In the genomic region with DNA sequence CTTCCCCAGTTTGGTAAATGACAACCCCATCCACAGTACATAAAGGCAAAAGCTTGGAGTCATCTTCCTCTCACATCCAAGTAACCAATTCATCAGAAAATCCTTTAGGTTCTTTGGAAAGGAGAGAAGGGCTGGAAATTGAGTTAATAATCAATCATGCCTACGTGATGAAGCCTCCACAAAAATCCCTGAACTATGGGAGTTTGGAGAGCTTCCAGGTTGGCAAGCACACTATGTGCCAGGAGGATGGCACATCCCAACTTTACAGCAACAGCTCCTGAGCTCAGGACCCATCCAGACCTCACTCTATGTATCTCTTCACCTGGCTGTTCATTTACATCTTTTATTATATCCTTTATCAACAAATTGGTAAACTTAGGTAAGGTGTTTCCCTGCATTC, we compare ENCODE assay signal across 39 cellular contexts.
"Had no signal": no experiment of that assay in that cellular context is flagged by ENCODE, and none has a peak within 500 bp of the region (broad histone marks: within the 10 kb centered on the region; RNA-seq: fewer than 3 reads in every experiment).

No MANE protein-coding gene starts in this region.

- H3K27me3 Mint-ChIP-seq: activated CD4-positive, alpha-beta memory T cell treated with anti-CD3 and anti-CD28 coated beads, Interleukin-2, amount 10 ng/mL, durations not matched to agents 7 days and 5 days; activated CD4-positive, alpha-beta T cell treated with anti-CD3 and anti-CD28 coated beads for 36 hours; activated CD4-positive, alpha-beta T cell treated with anti-CD3 and anti-CD28 coated beads, Interleukin-2, amount 10 ng/mL, durations not matched to agents 7 days and 5 days; activated naive CD8-positive, alpha-beta T cell treated with anti-CD3 and anti-CD28 coated beads for 36 hours; activated T-helper 17 cell treated with anti-CD3 and anti-CD28 coated beads, Interleukin-2, amount 50 U/mL, for 72 hours; central memory CD8-positive, alpha-beta T cell had no signal

- ATAC-seq: activated CD4-positive, alpha-beta T cell treated with anti-CD3 and anti-CD28 coated beads for 36 hours; activated CD4-positive, CD25-positive, alpha-beta regulatory T cell treated with anti-CD3 and anti-CD28 coated beads, Interleukin-2, amount 50 U/mL, for 24 hours; activated CD8-positive, alpha-beta T cell treated with anti-CD3 and anti-CD28 coated beads, Interleukin-2, amount 10 ng/mL, durations not matched to agents 7 days and 5 days; activated naive CD4-positive, alpha-beta T cell treated with anti-CD3 and anti-CD28 coated beads, Interleukin-2, amount 50 U/mL, for 72 hours; activated T-cell treated with anti-CD3 and anti-CD28 coated beads, Interleukin-2, amount 50 U/mL, for 4 hours; activated T-cell treated with anti-CD3 and anti-CD28 coated beads, Interleukin-2, amount 50 U/mL, for 72 hours; activated T-helper 17 cell treated with anti-CD3 and anti-CD28 coated beads, Interleukin-2, amount 50 U/mL, for 72 hours; WTC11 had no signal

- H3K4me3 ChIP-seq: adrenal gland, ascending aorta, cardiac muscle cell had no signal

- H3K4me1 ChIP-seq: adrenal gland had no signal

- H3K9me3 Mint-ChIP-seq: activated CD4-positive, alpha-beta memory T cell treated with anti-CD3 and anti-CD28 coated beads, Interleukin-2, amount 10 ng/mL, durations not matched to agents 7 days and 5 days; activated CD4-positive, alpha-beta T cell treated with anti-CD3 and anti-CD28 coated beads, Interleukin-2, amount 10 ng/mL, durations not matched to agents 7 days and 5 days; activated naive CD8-positive, alpha-beta T cell treated with anti-CD3 and anti-CD28 coated beads for 36 hours; activated T-helper 1 cell treated with anti-CD3 and anti-CD28 coated beads, Interleukin-12 subunit alpha, Interleukin-12 subunit beta, Interleukin-2, Interleukin-4 antibody, amounts not matched to agents 30 ng/mL and 10 ng/mL and 1 ng/mL, durations not matched to agents 14 hours and 24 hours and 36 hours; activated T-helper 17 cell treated with anti-CD3 and anti-CD28 coated beads, Interleukin-2, amount 50 U/mL, for 72 hours; T-helper 1 cell treated with Interleukin-12 subunit alpha and Interleukin-12 subunit beta and Interleukin-4 antibody, amounts not matched to agents 30 μg/mL and 1 μg/mL, for 36 hours had no signal

- H3K36me3 ChIP-seq: adrenal gland, ascending aorta, cardiac muscle cell, WERI-Rb-1 had no signal

- H3K27me3 ChIP-seq: adrenal gland, ascending aorta, cardiac muscle cell had no signal

- H3K4me1 Mint-ChIP-seq: activated CD4-positive, alpha-beta memory T cell treated with anti-CD3 and anti-CD28 coated beads, Interleukin-2, amount 10 ng/mL, durations not matched to agents 7 days and 5 days; activated CD4-positive, alpha-beta T cell treated with anti-CD3 and anti-CD28 coated beads for 36 hours; activated CD4-positive, alpha-beta T cell treated with anti-CD3 and anti-CD28 coated beads, Interleukin-2, amount 10 ng/mL, durations not matched to agents 7 days and 5 days; activated naive CD8-positive, alpha-beta T cell treated with anti-CD3 and anti-CD28 coated beads for 36 hours; activated T-helper 17 cell treated with anti-CD3 and anti-CD28 coated beads, Interleukin-2, amount 50 U/mL, for 72 hours; brain; central memory CD8-positive, alpha-beta T cell had no signal

- H3K36me3 Mint-ChIP-seq: activated naive CD4-positive, alpha-beta T cell treated with anti-CD3 and anti-CD28 coated beads, Interleukin-2, amount 50 U/mL, for 72 hours; activated naive CD8-positive, alpha-beta T cell treated with anti-CD3 and anti-CD28 coated beads for 36 hours; brain had no signal

- H3K27ac ChIP-seq: adrenal gland, ascending aorta, cardiac muscle cell, WERI-Rb-1 had no signal

- H3K4me3 Mint-ChIP-seq: activated CD4-positive, alpha-beta memory T cell treated with anti-CD3 and anti-CD28 coated beads, Interleukin-2, amount 10 ng/mL, durations not matched to agents 7 days and 5 days; activated CD4-positive, alpha-beta T cell treated with anti-CD3 and anti-CD28 coated beads for 36 hours; activated CD4-positive, alpha-beta T cell treated with anti-CD3 and anti-CD28 coated beads, Interleukin-2, amount 10 ng/mL, durations not matched to agents 7 days and 5 days; activated CD8-positive, alpha-beta T cell treated with anti-CD3 and anti-CD28 coated beads, Interleukin-2, amount 10 ng/mL, durations not matched to agents 7 days and 5 days; activated naive CD4-positive, alpha-beta T cell treated with anti-CD3 and anti-CD28 coated beads for 36 hours; activated naive CD8-positive, alpha-beta T cell treated with anti-CD3 and anti-CD28 coated beads for 36 hours; activated T-cell treated with anti-CD3 and anti-CD28 coated beads, Interleukin-2, amount 50 U/mL, for 4 hours; activated T-cell treated with anti-CD3 and anti-CD28 coated beads, Interleukin-2, amount 50 U/mL, for 72 hours; activated T-helper 1 cell treated with anti-CD3 and anti-CD28 coated beads, Interleukin-12 subunit alpha, Interleukin-12 subunit beta, Interleukin-2, Interleukin-4 antibody, amounts not matched to agents 30 ng/mL and 10 ng/mL and 1 ng/mL, durations not matched to agents 14 hours and 24 hours and 36 hours; activated T-helper 17 cell treated with anti-CD3 and anti-CD28 coated beads, Interleukin-2, amount 50 U/mL, for 72 hours; brain; central memory CD8-positive, alpha-beta T cell; T-helper 1 cell treated with Interleukin-12 subunit alpha and Interleukin-12 subunit beta and Interleukin-4 antibody, amounts not matched to agents 30 μg/mL and 1 μg/mL, for 36 hours; T-helper 2 cell treated with Interferon-gamma antibody and Interleukin-4, amounts not matched to agents 5 μg/mL and 100 μg/mL, for 36 hours; WTC11 had no signal

- H3K9me3 ChIP-seq: adrenal gland, ascending aorta had no signal

- H3K27ac Mint-ChIP-seq: activated CD4-positive, alpha-beta memory T cell treated with anti-CD3 and anti-CD28 coated beads, Interleukin-2, amount 10 ng/mL, durations not matched to agents 7 days and 5 days; activated CD4-positive, alpha-beta T cell treated with anti-CD3 and anti-CD28 coated beads for 36 hours; activated CD4-positive, alpha-beta T cell treated with anti-CD3 and anti-CD28 coated beads, Interleukin-2, amount 10 ng/mL, durations not matched to agents 7 days and 5 days; activated CD8-positive, alpha-beta T cell treated with anti-CD3 and anti-CD28 coated beads, Interleukin-2, amount 10 ng/mL, durations not matched to agents 7 days and 5 days; activated naive CD4-positive, alpha-beta T cell treated with anti-CD3 and anti-CD28 coated beads for 36 hours; activated naive CD4-positive, alpha-beta T cell treated with anti-CD3 and anti-CD28 coated beads, Interleukin-2, amount 50 U/mL, for 72 hours; activated naive CD8-positive, alpha-beta T cell treated with anti-CD3 and anti-CD28 coated beads for 36 hours; activated T-cell treated with anti-CD3 and anti-CD28 coated beads, Interleukin-2, amount 50 U/mL, for 72 hours; activated T-helper 1 cell treated with anti-CD3 and anti-CD28 coated beads, Interleukin-12 subunit alpha, Interleukin-12 subunit beta, Interleukin-2, Interleukin-4 antibody, amounts not matched to agents 30 ng/mL and 10 ng/mL and 1 ng/mL, durations not matched to agents 14 hours and 24 hours and 36 hours; activated T-helper 17 cell treated with anti-CD3 and anti-CD28 coated beads, Interleukin-2, amount 50 U/mL, for 72 hours; brain; T-helper 1 cell treated with Interleukin-12 subunit alpha and Interleukin-12 subunit beta and Interleukin-4 antibody, amounts not matched to agents 30 μg/mL and 1 μg/mL, for 36 hours; T-helper 2 cell treated with Interferon-gamma antibody and Interleukin-4, amounts not matched to agents 5 μg/mL and 100 μg/mL, for 36 hours; WTC11 had no signal

- DNase-seq: activated CD4-positive, alpha-beta memory T cell treated with anti-CD3 and anti-CD28 coated beads, Interleukin-2, amount 10 ng/mL, durations not matched to agents 7 days and 5 days; activated CD4-positive, alpha-beta T cell treated with anti-CD3 and anti-CD28 coated beads for 1 hour; activated CD4-positive, alpha-beta T cell treated with anti-CD3 and anti-CD28 coated beads for 36 hours; activated CD4-positive, alpha-beta T cell treated with anti-CD3 and anti-CD28 coated beads for 48 hours; activated CD4-positive, alpha-beta T cell treated with anti-CD3 and anti-CD28 coated beads, Interleukin-2, amount 10 ng/mL, durations not matched to agents 7 days and 5 days; activated CD4-positive, alpha-beta T cell treated with anti-CD3 and anti-CD28 coated beads, Interleukin-2, amount 50 U/mL, for 48 hours; activated CD4-positive, CD25-positive, alpha-beta regulatory T cell; activated CD8-positive, alpha-beta memory T cell treated with anti-CD3 and anti-CD28 coated beads for 24 hours; activated CD8-positive, alpha-beta memory T cell treated with anti-CD3 and anti-CD28 coated beads, Interleukin-2, amount 50 U/mL, for 4 hours; activated CD8-positive, alpha-beta T cell treated with anti-CD3 and anti-CD28 coated beads, Interleukin-2, amount 10 ng/mL, durations not matched to agents 7 days and 5 days; activated effector memory CD4-positive, alpha-beta T cell treated with anti-CD3 and anti-CD28 coated beads, Interleukin-2, amount 50 U/mL, for 16 hours; activated gamma-delta T cell treated with Interleukin-2 at 50 U/mL for 16 hours; activated naive CD4-positive, alpha-beta T cell; activated naive CD4-positive, alpha-beta T cell treated with anti-CD3 and anti-CD28 coated beads for 36 hours; activated naive CD8-positive, alpha-beta T cell treated with anti-CD3 and anti-CD28 coated beads for 36 hours; activated T-cell treated with anti-CD3 and anti-CD28 coated beads for 4 hours; activated T-cell treated with anti-CD3 and anti-CD28 coated beads, Interleukin-2, amount 50 U/mL, for 1 hour; activated T-cell treated with anti-CD3 and anti-CD28 coated beads, Interleukin-2, amount 50 U/mL, for 4 hours; activated T-cell treated with anti-CD3 and anti-CD28 coated beads, Interleukin-2, amount 50 U/mL, for 72 hours; adrenal gland; amniotic stem cell; caudate nucleus; cerebellar nuclear complex; SW 1271; T-helper 1 cell; T-helper 2 cell; T-helper 9 cell; WERI-Rb-1 had no signal
